Comparison of ENCODE assay signal across 1 cellular context in the genomic region with DNA sequence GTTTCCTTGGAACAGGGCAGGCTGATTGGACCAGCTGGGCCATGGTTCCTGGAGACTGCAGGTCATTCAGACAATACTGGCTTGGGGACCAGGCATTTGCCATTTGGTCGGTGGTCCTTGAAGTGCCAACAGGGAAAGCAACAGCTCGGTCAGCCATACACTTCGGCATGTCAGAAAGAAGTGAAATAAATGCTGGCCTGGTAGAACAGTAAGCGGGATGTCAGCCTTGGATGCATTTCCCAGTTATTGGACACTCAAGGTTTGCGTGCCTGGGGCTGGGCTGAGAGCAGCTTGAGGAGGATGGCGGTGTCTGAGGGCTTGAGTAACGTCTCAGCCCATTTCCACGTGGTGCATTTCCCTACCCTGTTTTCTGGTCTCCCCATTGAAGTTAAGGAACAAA.
TF ChIP-seq lines count a peak whose summit lies in the region.

No MANE protein-coding gene starts in this region.

TF ChIP-seq in neural cell, 6 proteins besides CTCF, POLR2A, EP300 and RAD21:
- TF ChIP-seq TAF1 (IDR thresholded peaks at IDR 0.05; ENCODE audit: low read depth): no peak
- no peak for TF ChIP-seq SMC3 (conservative IDR thresholded peaks at IDR 0.05; ENCODE audit: poor library complexity)
TF ChIP-seq in neural cell: peak in this region for 0.
